15 cellular contexts compared by ENCODE assay signal in genomic region chr2:45241061-45241561, GRCh38.
DNase-seq lines count a peak whose midpoint lies in the region; TF ChIP-seq lines count a peak whose summit lies in the region.
"Had no signal": no experiment of that assay in that cellular context is flagged by ENCODE, and none has a peak within 500 bp of the region (broad histone marks: within the 10 kb centered on the region; RNA-seq: fewer than 3 reads in every experiment).

No MANE protein-coding gene starts in this region.

- intact Hi-C loops in mammary epithelial cell (cut with micrococcal nuclease): no loop called here

- no peaks in the 10 kb centered on the region for H3K36me3 ChIP-seq in mammary epithelial cell (ENCODE audit: insufficient read depth, low read length)
- H3K36me3 ChIP-seq: BLaER1 had no signal

- dilution Hi-C loops in mammary epithelial cell (cut with HindIII; ENCODE audit: low sequenced_read_pairs): no loop called here

- H3K9ac ChIP-seq in mammary epithelial cell (ENCODE audit: insufficient read depth, low read length): no peak overlapping the region
- H3K9ac ChIP-seq: BLaER1 had no signal

- no peak for TF ChIP-seq CTCF in mammary epithelial cell (conservative IDR thresholded peaks at IDR 0.05 in 1 of 2, IDR thresholded peaks at IDR 0.05 in 1 of 2; ENCODE audit: extremely low read depth in 1 of 2, insufficient read depth in 1 of 2, low read depth in 1 of 2, low read length in 2 of 2)

- H2AFZ ChIP-seq in mammary epithelial cell (ENCODE audit: low read depth, low read length): peak overlapping the region; percentile 18

- H3K4me3 ChIP-seq in mammary epithelial cell (replicated peaks in 1 of 3; ENCODE audit: insufficient read depth in 1 of 3, low read depth in 2 of 3, low read length in 3 of 3): no peak overlapping the region
- H3K4me3 ChIP-seq: BLaER1 had no signal

- DNase-seq in EH (ENCODE audit: low read depth) (peak; percentile 75), LoVo (ENCODE audit: low spot score) (peak; percentile 44), mammary epithelial cell (peak; percentile 19), myocyte (ENCODE audit: low read depth) (peak; percentile 43), cerebellar nuclear complex (lab: John Stamatoyannopoulos, UW) (no peak), NCI-H146 treated with DMSO at 0.1 percent for 48 hours (lab: John Stamatoyannopoulos, UW; ENCODE audit: unreplicated experiment) (no peak), COLO829 (ENCODE audit: low spot score) (no peak), NCI-H345 treated with DMSO at 0.1 percent for 48 hours (lab: John Stamatoyannopoulos, UW; ENCODE audit: unreplicated experiment) (no peak)
- DNase-seq: activated B cell treated with CpG ODN at 0.5 μM for 24 hours; activated naive CD4-positive, alpha-beta T cell treated with anti-CD3 and anti-CD28 coated beads, Interleukin-2, amount 50 U/mL, for 16 hours; cortex of kidney; DMS79 treated with DMSO at 0.1 percent for 48 hours; NCI-H2029 treated with DMSO at 0.1 percent for 48 hours; stimulated activated CD4-positive, alpha-beta T cell treated with anti-CD3 and anti-CD28 coated beads, Interleukin-4, amount 100 ng/mL, for 1 hour had no signal

- CTCF ChIA-PET in mammary epithelial cell (lab: Charles Lee; ENCODE audit: low non-redundant PET): no interaction called here

- no peaks in the 10 kb centered on the region for H3K27me3 ChIP-seq in mammary epithelial cell (ENCODE audit: insufficient read depth, low read length)
- H3K27me3 ChIP-seq: BLaER1 had no signal

- H4K20me1 ChIP-seq in mammary epithelial cell (ENCODE audit: insufficient read depth, low read length): no peaks in the 10 kb centered on the region
- H4K20me1 ChIP-seq: BLaER1 had no signal

- no peak overlapping the region for H3K27ac ChIP-seq in mammary epithelial cell (ENCODE audit: insufficient read depth, low read depth, low read length)
- H3K27ac ChIP-seq: BLaER1 had no signal

- 64% methylated on average over 3 of the region's 3 CpGs for WGBS in mammary epithelial cell (ENCODE audit: low coverage, missing lambda C conversion rate)

- H3K4me2 ChIP-seq in mammary epithelial cell (ENCODE audit: insufficient read depth, low read depth, low read length): peak overlapping the region; percentile 32
- H3K4me2 ChIP-seq: BLaER1 had no signal

- BruUV-seq in mammary epithelial cell (replicated peaks; lab: Mats Ljungman, UMichigan): no TSS peak

- H3K4me1 ChIP-seq in mammary epithelial cell (ENCODE audit: insufficient read depth, low read length): peaks cover 28% of the 10 kb centered on the region

- no peaks in the 10 kb centered on the region for H3K79me2 ChIP-seq in mammary epithelial cell (ENCODE audit: insufficient read depth, low read length)

- no peaks in the 10 kb centered on the region for H3K9me3 ChIP-seq in mammary epithelial cell (replicated peaks; ENCODE audit: insufficient read depth, low read length)
- H3K9me3 ChIP-seq: BLaER1 had no signal

- in situ Hi-C loops in mammary epithelial cell (cut with MboI; ENCODE audit: low sequenced_read_pairs in 2 of 2): no loop called here

Comparison
In these comparisons a context has a peak if more than half of its experiments do, and no peak if none do; other contexts are left out.
1. DNase-seq: peak in EH (single experiment), LoVo (single experiment), mammary epithelial cell (single experiment) and myocyte (single experiment); none in cerebellar nuclear complex (0 of 2), NCI-H146 treated with DMSO at 0.1 percent for 48 hours (single experiment), COLO829 (single experiment) and NCI-H345 treated with DMSO at 0.1 percent for 48 hours (single experiment).